17 cellular contexts compared by ENCODE assay signal in genomic region chr14:65939184-65939583, GRCh38.
DNase-seq lines count a peak whose midpoint lies in the region; ATAC-seq, FAIRE-seq and TF ChIP-seq lines count a peak whose summit lies in the region.
"Had no signal": no experiment of that assay in that cellular context is flagged by ENCODE, and none has a peak within 500 bp of the region (broad histone marks: within the 10 kb centered on the region; RNA-seq: fewer than 3 reads in every experiment).

No MANE protein-coding gene starts in this region.

- no peaks in the 10 kb centered on the region for H3K27me3 Mint-ChIP-seq in activated T-cell treated with anti-CD3 and anti-CD28 coated beads, Interleukin-2, amount 50 U/mL, for 24 hours
- no peaks in the 10 kb centered on the region for H3K27me3 Mint-ChIP-seq in activated naive CD8-positive, alpha-beta T cell
- H3K27me3 Mint-ChIP-seq: CD4-positive, alpha-beta memory T cell had no signal

- CTCF ChIA-PET in A549 (lab: Yijun Ruan, JAX), result interaction anchor here (2.9 kb wide), 1 partner anchor 10 kb away, joined by 14 read pairs; no protein-coding TSS in a partner anchor

- no peak for TF ChIP-seq RAD21 in A549 (conservative IDR thresholded peaks at IDR 0.05 in 1 of 2, IDR thresholded peaks at IDR 0.05 in 1 of 2)

- ATAC-seq in A549, result no peak
- ATAC-seq in mucosa of descending colon, result peak; percentile 43
- no peak for ATAC-seq in HG03432 (IDR thresholded peaks at IDR 0.05; ENCODE audit: unreplicated experiment)
- ATAC-seq in GM19452 (IDR thresholded peaks at IDR 0.05; ENCODE audit: unreplicated experiment), result no peak
- ATAC-seq: GM12878, HCT116 had no signal

- no peak for TF ChIP-seq POLR2A in A549 (IDR thresholded peaks at IDR 0.05; ENCODE audit: low read length)

- H3K36me3 Mint-ChIP-seq in activated T-cell treated with anti-CD3 and anti-CD28 coated beads, Interleukin-2, amount 50 U/mL, for 24 hours (ENCODE audit: low read depth), result peaks cover 4% of the 10 kb centered on the region
- H3K36me3 Mint-ChIP-seq in activated naive CD8-positive, alpha-beta T cell, result peaks cover 7% of the 10 kb centered on the region
- H3K36me3 Mint-ChIP-seq: CD4-positive, alpha-beta memory T cell had no signal

- H3K4me1 Mint-ChIP-seq in activated T-cell treated with anti-CD3 and anti-CD28 coated beads, Interleukin-2, amount 50 U/mL, for 24 hours (ENCODE audit: low read depth), result peaks cover 46% of the 10 kb centered on the region
- H3K4me1 Mint-ChIP-seq in activated naive CD8-positive, alpha-beta T cell (ENCODE audit: low read depth), result peaks cover 56% of the 10 kb centered on the region

- POLR2A ChIA-PET in A549 (lab: Yijun Ruan, JAX), result no interaction called here

- no peak overlapping the region for H3K4me3 Mint-ChIP-seq in activated T-cell treated with anti-CD3 and anti-CD28 coated beads, Interleukin-2, amount 50 U/mL, for 24 hours
- H3K4me3 Mint-ChIP-seq in activated naive CD8-positive, alpha-beta T cell, result no peak overlapping the region

- H3K27ac Mint-ChIP-seq in activated T-cell treated with anti-CD3 and anti-CD28 coated beads, Interleukin-2, amount 50 U/mL, for 24 hours, result peak overlapping the region; percentile 2
- H3K27ac Mint-ChIP-seq in activated naive CD8-positive, alpha-beta T cell, result peak overlapping the region; percentile 23

- no peak for TF ChIP-seq EP300 in A549 (IDR thresholded peaks at IDR 0.05)

- H3K4me1 ChIP-seq in A549, result no peaks in the 10 kb centered on the region
- no peaks in the 10 kb centered on the region for H3K4me1 ChIP-seq in mucosa of descending colon (ENCODE audit: low read depth)
- H3K4me1 ChIP-seq: BE2C had no signal

- intact Hi-C loops in mucosa of descending colon (cut with DNase I, micrococcal nuclease), result no loop called here

- no peak overlapping the region for H3K4me2 ChIP-seq in A549

- 40% methylated on average over 1 of the region's 1 CpG for WGBS in A549 (ENCODE audit: missing lambda C conversion rate)

- no peaks in the 10 kb centered on the region for H3K36me3 ChIP-seq in mucosa of descending colon (ENCODE audit: low read depth)
- H3K36me3 ChIP-seq: BE2C had no signal

- peaks cover 9% of the 10 kb centered on the region for H3K9me3 Mint-ChIP-seq in activated T-cell treated with anti-CD3 and anti-CD28 coated beads, Interleukin-2, amount 50 U/mL, for 24 hours
- H3K9me3 Mint-ChIP-seq in activated naive CD8-positive, alpha-beta T cell (ENCODE audit: low read depth), result no peaks in the 10 kb centered on the region

- H3K9me3 ChIP-seq in A549 (no peaks in the 10 kb centered on the region), mucosa of descending colon (no peaks in the 10 kb centered on the region)
- H3K9me3 ChIP-seq: BE2C had no signal

- TF ChIP-seq CTCF in A549 (IDR thresholded peaks at IDR 0.05) (no peak), mucosa of descending colon (IDR thresholded peaks at IDR 0.05) (no peak)

- FAIRE-seq in A549 (lab: Jason Lieb, UNC), result no peak
- FAIRE-seq: GM12878, GM18507, H54 had no signal

- no peak overlapping the region for H3K4me3 ChIP-seq in A549
- H3K4me3 ChIP-seq in mucosa of descending colon, result no peak overlapping the region
- H3K4me3 ChIP-seq: GM12878, GM23248 had no signal

- DNase-seq in activated T-cell treated with anti-CD3 and anti-CD28 coated beads, Interleukin-2, amount 50 U/mL, for 24 hours, result no peak
- no peak for DNase-seq in activated T-cell treated with anti-CD3 and anti-CD28 coated beads, Interleukin-2, amount 50 U/mL, for 1 hour
- no peak for DNase-seq in A549 (ENCODE audit: low read depth in 1 of 2, low spot score in 1 of 2)
- no peak for DNase-seq in mucosa of descending colon
- DNase-seq: BE2C; CD4-positive, alpha-beta memory T cell; DMS79; GM23248 had no signal

- H3K27ac ChIP-seq in A549, result no peak overlapping the region
- H3K27ac ChIP-seq: C4-2B, GM23248, HL-60 had no signal

TF ChIP-seq in A549, 52 proteins besides CTCF, POLR2A, EP300 and RAD21:
- TF ChIP-seq, protein P1, sequence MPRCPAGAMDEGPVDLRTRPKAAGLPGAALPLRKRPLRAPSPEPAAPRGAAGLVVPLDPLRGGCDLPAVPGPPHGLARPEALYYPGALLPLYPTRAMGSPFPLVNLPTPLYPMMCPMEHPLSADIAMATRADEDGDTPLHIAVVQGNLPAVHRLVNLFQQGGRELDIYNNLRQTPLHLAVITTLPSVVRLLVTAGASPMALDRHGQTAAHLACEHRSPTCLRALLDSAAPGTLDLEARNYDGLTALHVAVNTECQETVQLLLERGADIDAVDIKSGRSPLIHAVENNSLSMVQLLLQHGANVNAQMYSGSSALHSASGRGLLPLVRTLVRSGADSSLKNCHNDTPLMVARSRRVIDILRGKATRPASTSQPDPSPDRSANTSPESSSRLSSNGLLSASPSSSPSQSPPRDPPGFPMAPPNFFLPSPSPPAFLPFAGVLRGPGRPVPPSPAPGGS (IDR thresholded peaks at IDR 0.05), result no peak
- TF ChIP-seq MAFK (IDR thresholded peaks at IDR 0.05; ENCODE audit: partially characterized antibody), result peak; percentile 66
